Comparison of ENCODE assay signal across 7 cellular contexts in the genomic region with DNA sequence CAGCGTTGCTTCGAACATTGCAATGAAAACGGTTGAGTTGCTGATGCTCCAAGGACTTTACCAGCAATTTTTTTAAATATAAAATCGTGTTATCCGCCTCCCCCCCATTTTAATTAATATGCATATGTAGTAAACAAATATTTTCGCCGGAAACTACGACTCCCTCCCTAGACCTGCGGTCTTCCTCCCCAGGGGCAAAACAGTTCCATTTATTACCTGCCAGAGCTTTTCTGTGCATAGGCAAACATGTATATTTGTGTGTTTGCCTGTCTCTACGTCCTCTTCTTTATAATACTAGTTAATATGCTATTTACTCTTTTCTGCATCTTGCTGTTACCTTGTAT.
A peak's percentile ranks its signal among the peaks of the same experiment; 100 is the strongest.
DNase-seq lines count a peak whose midpoint lies in the region; ATAC-seq and TF ChIP-seq lines count a peak whose summit lies in the region.

No MANE protein-coding gene starts in this region.

- DNase-seq in astrocyte of the spinal cord (ENCODE audit: low read depth, low spot score) (no peak), epidermal melanocyte (ENCODE audit: insufficient read length, low spot score) (no peak), T-helper 1 cell (no peak), SKM-1 treated with dmso at 0.1 percent for 144 hours (lab: John Stamatoyannopoulos, UW; ENCODE audit: unreplicated experiment) (no peak)

- TF ChIP-seq CTCF in astrocyte of the spinal cord (IDR thresholded peaks at IDR 0.05; ENCODE audit: low read depth, low read length) = no peak

- in situ Hi-C loops in astrocyte of the spinal cord (cut with HindIII; ENCODE audit: low sequenced_read_pairs) = no loop called here

- H3K36me3 ChIP-seq in mucosa of stomach (ENCODE audit: control insufficient read depth, insufficient read depth, low read length) = no peaks in the 10 kb centered on the region

- H3K4me1 ChIP-seq in mucosa of stomach (ENCODE audit: control insufficient read depth, insufficient read depth, low read length) = peaks cover 29% of the 10 kb centered on the region

- no peaks in the 10 kb centered on the region for H3K9me3 ChIP-seq in mucosa of stomach (ENCODE audit: control insufficient read depth, low read length)

- H3K4me3 ChIP-seq in astrocyte of the spinal cord (ENCODE audit: low read depth, low read length) = peak overlapping the region; percentile 94
- H3K4me3 ChIP-seq in mucosa of stomach (ENCODE audit: low read length) = peak overlapping the region; percentile 97

- no peaks in the 10 kb centered on the region for H3K27me3 ChIP-seq in mucosa of stomach (ENCODE audit: control insufficient read depth, insufficient read depth, low read length)

- peak overlapping the region; percentile 96 for H3K9ac ChIP-seq in mucosa of stomach (ENCODE audit: low read length)

- ATAC-seq in GM19351 (IDR thresholded peaks at IDR 0.05; ENCODE audit: unreplicated experiment) (peak; percentile 23), HG03064 (IDR thresholded peaks at IDR 0.05; ENCODE audit: low read depth, unreplicated experiment) (peak; percentile 12)
